9 cellular contexts compared by ENCODE assay signal in genomic region chr7:148563583-148564274, GRCh38. TPM values are rescaled to one million over a fixed set of nuclear protein-coding genes. Genes with fewer than 3 reads are reported as not detected.
DNase-seq lines count a peak whose midpoint lies in the region; ATAC-seq and TF ChIP-seq lines count a peak whose summit lies in the region.
"Had no signal": no experiment of that assay in that cellular context is flagged by ENCODE, and none has a peak within 500 bp of the region (broad histone marks: within the 10 kb centered on the region; RNA-seq: fewer than 3 reads in every experiment).

No MANE protein-coding gene starts in this region.

- no peaks in the 10 kb centered on the region for H3K27me3 ChIP-seq in CD8-positive, alpha-beta T cell (ENCODE audit: insufficient read depth, low read length)
- H3K27me3 ChIP-seq in esophagus squamous epithelium = no peaks in the 10 kb centered on the region

- peak overlapping the region; percentile 33 for H3K4me3 Mint-ChIP-seq in CD8-positive, alpha-beta T cell
- H3K4me3 Mint-ChIP-seq: nephron had no signal

- H3K9me3 ChIP-seq in CD8-positive, alpha-beta T cell (ENCODE audit: low read length) = no peaks in the 10 kb centered on the region
- H3K9me3 ChIP-seq in esophagus squamous epithelium = peaks cover 0 to 7% (median 0%) of the 10 kb centered on the region in 3 donors

- 60 to 66% methylated on average over 4 of the region's 4 CpGs for WGBS in esophagus squamous epithelium, 2 donors

- no peak for TF ChIP-seq POLR2A in esophagus squamous epithelium (IDR thresholded peaks at IDR 0.05)

- H3K27me3 Mint-ChIP-seq in CD8-positive, alpha-beta T cell (ENCODE audit: low read depth) = peaks cover 10% of the 10 kb centered on the region

- H3K36me3 Mint-ChIP-seq in CD8-positive, alpha-beta T cell = no peaks in the 10 kb centered on the region

- CTCF ChIA-PET in CD8-positive, alpha-beta T cell (lab: Charles Lee) = interaction anchor here (1.4 to 3.4 kb wide), 2 partner anchors 12 to 197 kb away, joined by 3 to 27 read pairs; no protein-coding TSS in a partner anchor

- H3K4me1 Mint-ChIP-seq in CD8-positive, alpha-beta T cell (ENCODE audit: low read depth) = peaks cover 16% of the 10 kb centered on the region
- H3K4me1 Mint-ChIP-seq: nephron had no signal

- no peak overlapping the region for H3K27ac ChIP-seq in CD8-positive, alpha-beta T cell (ENCODE audit: low read depth, low read length)
- H3K27ac ChIP-seq in esophagus squamous epithelium = peak overlapping the region; percentile 32 to 85 (median 72)

- H3K4me3 ChIP-seq in CD8-positive, alpha-beta T cell (ENCODE audit: low read depth, low read length) = no peak overlapping the region
- H3K4me3 ChIP-seq in esophagus squamous epithelium = peak overlapping the region in 1 of 4 donors; percentile 38

- ATAC-seq in CD8-positive, alpha-beta T cell = no peak
- peak; percentile 59 for ATAC-seq in GM19395 (IDR thresholded peaks at IDR 0.05; ENCODE audit: unreplicated experiment)
- ATAC-seq in HG03378 (IDR thresholded peaks at IDR 0.05; ENCODE audit: unreplicated experiment) = peak; percentile 13

- no peak for DNase-seq in CD8-positive, alpha-beta T cell
- DNase-seq in esophagus squamous epithelium (lab: John Stamatoyannopoulos, UW) (no peak), dedifferentiated amniotic fluid mesenchymal stem cell (ENCODE audit: extremely low spot score) (no peak), DMS153 treated with DMSO at 0.1 percent for 48 hours (lab: John Stamatoyannopoulos, UW; ENCODE audit: unreplicated experiment) (no peak), OCI-M2 (lab: John Stamatoyannopoulos, UW; ENCODE audit: unreplicated experiment) (no peak), DMS114 treated with DMSO at 0.1 percent for 48 hours (lab: John Stamatoyannopoulos, UW; ENCODE audit: unreplicated experiment) (no peak)

- intact Hi-C loops in CD8-positive, alpha-beta T cell (cut with DNase I, micrococcal nuclease) = no loop called here
- intact Hi-C loops in esophagus squamous epithelium (cut with DNase I) = no loop called here

- no peaks in the 10 kb centered on the region for H3K36me3 ChIP-seq in CD8-positive, alpha-beta T cell (ENCODE audit: insufficient read depth, low read length)
- no peaks in the 10 kb centered on the region for H3K36me3 ChIP-seq in esophagus squamous epithelium

- no peaks in the 10 kb centered on the region for H3K9me3 Mint-ChIP-seq in CD8-positive, alpha-beta T cell
- H3K9me3 Mint-ChIP-seq: nephron had no signal

- H3K4me1 ChIP-seq in CD8-positive, alpha-beta T cell (ENCODE audit: insufficient read depth, low read length) = no peaks in the 10 kb centered on the region
- peaks cover 0 to 20% (median 0%) of the 10 kb centered on the region in 3 donors for H3K4me1 ChIP-seq in esophagus squamous epithelium

- TF ChIP-seq CTCF in CD8-positive, alpha-beta T cell (IDR thresholded peaks at IDR 0.05) = no peak
- no peak for TF ChIP-seq CTCF in esophagus squamous epithelium (IDR thresholded peaks at IDR 0.05)

- POLR2A ChIA-PET in CD8-positive, alpha-beta T cell (lab: Charles Lee) = no interaction called here

- H3K27ac Mint-ChIP-seq in CD8-positive, alpha-beta T cell = no peak overlapping the region
- H3K27ac Mint-ChIP-seq: nephron had no signal

RNA-seq across cellular contexts. Expression of gene C7orf33, which starts 26.8 kb away (rescaled TPM):
- total RNA-seq in CD8-positive, alpha-beta T cell = not detected
- not detected for total RNA-seq in esophagus squamous epithelium
